Comparison of ENCODE assay signal across 2 cellular contexts in the genomic region with DNA sequence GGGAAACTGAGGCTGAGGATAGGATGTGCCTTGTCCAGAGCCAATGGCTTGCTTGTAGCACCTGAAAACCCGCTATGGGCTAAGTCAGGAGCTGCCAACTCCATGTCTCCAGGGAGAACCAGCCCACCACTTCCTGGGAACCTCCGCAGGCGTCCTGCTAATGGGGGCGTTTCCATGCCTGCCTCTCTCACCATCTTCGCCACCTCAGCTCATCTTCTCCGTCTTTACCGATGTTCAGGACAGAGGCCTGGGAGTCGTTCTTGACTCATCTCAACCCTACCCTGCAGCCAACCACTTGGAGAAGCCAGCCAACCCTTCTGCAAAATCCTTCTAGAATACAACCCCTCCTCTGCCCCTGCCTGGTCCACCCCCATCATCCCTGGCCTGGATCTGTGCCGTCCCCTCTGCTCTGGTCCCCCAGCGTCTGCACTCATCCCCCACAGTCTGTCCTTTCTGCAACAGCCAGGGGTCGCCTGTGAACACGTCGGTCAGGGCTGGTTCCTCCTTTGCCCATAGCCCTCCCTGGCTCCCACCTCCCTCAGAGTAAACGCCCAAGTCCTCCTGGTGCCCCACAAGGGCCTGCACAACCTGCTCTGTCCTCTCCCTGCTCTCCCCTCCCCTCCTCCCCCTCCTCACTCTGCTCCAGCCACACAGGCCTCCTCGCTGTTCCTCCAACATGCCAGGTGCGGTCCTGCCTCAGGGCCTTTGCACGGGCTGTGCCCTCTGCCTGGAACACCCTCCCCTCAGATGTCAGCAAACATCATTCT.
TF ChIP-seq lines count a peak whose summit lies in the region.

No MANE protein-coding gene starts in this region.

TF ChIP-seq in IMR-90, 13 proteins besides CTCF, POLR2A, EP300 and RAD21:
- TF ChIP-seq MXI1 (IDR thresholded peaks at IDR 0.05; ENCODE audit: borderline replicate concordance, low read depth, low read length) (no peak), SMC3 (IDR thresholded peaks at IDR 0.05; ENCODE audit: low read depth, low read length) (no peak), MAFK (IDR thresholded peaks at IDR 0.05; ENCODE audit: low read depth, low read length) (no peak), FOS (IDR thresholded peaks at IDR 0.05; ENCODE audit: low read depth, low read length) (no peak), RCOR1 (IDR thresholded peaks at IDR 0.05; ENCODE audit: insufficient replicate concordance, low read length) (no peak), BHLHE40 (IDR thresholded peaks at IDR 0.05; ENCODE audit: low read depth, low read length) (no peak), CHD1 (IDR thresholded peaks at IDR 0.05; ENCODE audit: low read depth, low read length) (no peak), NFE2L2 (IDR thresholded peaks at IDR 0.05; ENCODE audit: low read depth, low read length) (no peak), ELK1 (IDR thresholded peaks at IDR 0.05; ENCODE audit: borderline replicate concordance, low read depth, low read length) (no peak), CEBPB (IDR thresholded peaks at IDR 0.05; ENCODE audit: low read depth, low read length) (no peak), MAZ (IDR thresholded peaks at IDR 0.05; ENCODE audit: borderline replicate concordance, low read depth, low read length) (no peak), RFX5 (IDR thresholded peaks at IDR 0.05; ENCODE audit: low read depth, low read length) (no peak)
- TF ChIP-seq, protein P1, sequence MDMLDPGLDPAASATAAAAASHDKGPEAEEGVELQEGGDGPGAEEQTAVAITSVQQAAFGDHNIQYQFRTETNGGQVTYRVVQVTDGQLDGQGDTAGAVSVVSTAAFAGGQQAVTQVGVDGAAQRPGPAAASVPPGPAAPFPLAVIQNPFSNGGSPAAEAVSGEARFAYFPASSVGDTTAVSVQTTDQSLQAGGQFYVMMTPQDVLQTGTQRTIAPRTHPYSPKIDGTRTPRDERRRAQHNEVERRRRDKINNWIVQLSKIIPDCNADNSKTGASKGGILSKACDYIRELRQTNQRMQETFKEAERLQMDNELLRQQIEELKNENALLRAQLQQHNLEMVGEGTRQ (IDR thresholded peaks at IDR 0.05; ENCODE audit: low read depth, low read length) = no peak
TF ChIP-seq in IMR-90: peak in this region for 0.

TF ChIP-seq in GM12878, 131 proteins besides CTCF, POLR2A, EP300 and RAD21:
- no peak for TF ChIP-seq ZBTB33 (IDR thresholded peaks at IDR 0.05)
- TF ChIP-seq NFIC (IDR thresholded peaks at IDR 0.05; ENCODE audit: low read depth, low read length) = no peak
- no peak for TF ChIP-seq PAX8 (IDR thresholded peaks at IDR 0.05)
- no peak for TF ChIP-seq STAT3 (IDR thresholded peaks at IDR 0.05; ENCODE audit: low read depth, low read length)
- no peak for TF ChIP-seq CEBPZ (IDR thresholded peaks at IDR 0.05; ENCODE audit: low read depth, low read length)
- TF ChIP-seq IRF4 (IDR thresholded peaks at IDR 0.05; ENCODE audit: low read depth, low read length) = no peak
- no peak for TF ChIP-seq MLLT1 (IDR thresholded peaks at IDR 0.05)
- TF ChIP-seq RAD51 (IDR thresholded peaks at IDR 0.05) = no peak
- no peak for TF ChIP-seq PAX5 (IDR thresholded peaks at IDR 0.05; ENCODE audit: borderline replicate concordance, low read depth, low read length)
